In the genomic region with DNA sequence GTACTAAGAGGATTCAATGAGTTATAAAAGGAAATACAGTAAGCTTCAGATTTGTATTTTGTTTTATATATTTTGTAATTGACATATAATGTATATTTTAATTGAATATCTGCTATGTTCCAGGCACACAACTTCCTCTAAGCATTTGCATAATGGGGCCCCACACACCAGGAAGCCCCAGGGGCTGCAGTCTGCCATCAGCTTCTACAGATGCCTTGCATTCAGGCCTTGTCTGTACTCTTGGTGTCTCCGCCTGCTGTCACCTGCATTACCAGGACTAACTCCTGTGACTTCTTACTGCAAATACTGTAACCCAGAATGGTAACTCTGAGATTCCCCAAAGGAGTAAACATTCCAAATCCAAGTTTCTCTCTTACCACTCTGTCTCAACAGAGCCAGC, we compare ENCODE assay signal across 26 cellular contexts.
"Had no signal": no experiment of that assay in that cellular context is flagged by ENCODE, and none has a peak within 500 bp of the region (broad histone marks: within the 10 kb centered on the region; RNA-seq: fewer than 3 reads in every experiment).

No MANE protein-coding gene starts in this region.

- H3K36me3 ChIP-seq: brain microvascular endothelial cell, cardiac muscle cell, Peyer's patch, SJSA1 had no signal

- H3K27ac ChIP-seq: brain microvascular endothelial cell, Peyer's patch, SJSA1 had no signal

- H3K9me3 ChIP-seq: Peyer's patch, SJSA1 had no signal

- H3K4me3 ChIP-seq: cardiac muscle cell, Peyer's patch, SJSA1 had no signal

- H3K27me3 ChIP-seq: brain microvascular endothelial cell, cardiac muscle cell, Peyer's patch, SJSA1 had no signal

- DNase-seq: activated CD4-positive, alpha-beta T cell treated with anti-CD3 and anti-CD28 coated beads for 36 hours; activated CD4-positive, CD25-positive, alpha-beta regulatory T cell; activated CD8-positive, alpha-beta memory T cell treated with anti-CD3 and anti-CD28 coated beads, Interleukin-2, amount 50 U/mL, for 4 hours; activated CD8-positive, alpha-beta T cell treated with anti-CD3 and anti-CD28 coated beads for 36 hours; activated gamma-delta T cell treated with Interleukin-2 at 50 U/mL for 16 hours; activated naive CD4-positive, alpha-beta T cell treated with anti-CD3 and anti-CD28 coated beads, Interleukin-2, amount 10 ng/mL, durations not matched to agents 7 days and 5 days; activated naive CD8-positive, alpha-beta T cell treated with anti-CD3 and anti-CD28 coated beads for 36 hours; activated T-cell treated with anti-CD3 and anti-CD28 coated beads, Interleukin-2, amount 50 U/mL, for 72 hours; brain microvascular endothelial cell; KG1; NCI-H1092; NCI-H1417 treated with DMSO at 0.1 percent for 48 hours; NCI-H1694; NCI-H2029 treated with DMSO at 0.1 percent for 48 hours; NCI-H345; NCI-H510A; NCI-H526 treated with DMSO at 0.1 percent for 48 hours; NK-92 treated with Interleukin-12 subunit alpha and Interleukin-12 subunit beta, amount 100 ng/mL, for 24 hours; Peyer's patch; SHP77; T-helper 17 cell; T1000 had no signal

- H3K9me3 Mint-ChIP-seq: activated T-helper 2 cell treated with anti-CD3 and anti-CD28 coated beads, Interferon-gamma antibody, Interleukin-2, Interleukin-4, amounts not matched to agents 10 μg/mL and 5 μg/mL and 100 μg/mL, durations not matched to agents 14 hours and 24 hours and 36 hours had no signal

- H3K27me3 Mint-ChIP-seq: activated CD4-positive, alpha-beta T cell treated with anti-CD3 and anti-CD28 coated beads for 36 hours; activated CD8-positive, alpha-beta T cell treated with anti-CD3 and anti-CD28 coated beads for 36 hours; activated naive CD4-positive, alpha-beta T cell treated with anti-CD3 and anti-CD28 coated beads, Interleukin-2, amount 10 ng/mL, durations not matched to agents 7 days and 5 days; activated naive CD8-positive, alpha-beta T cell treated with anti-CD3 and anti-CD28 coated beads for 36 hours; T-helper 17 cell had no signal

- H3K27ac Mint-ChIP-seq: activated CD4-positive, alpha-beta T cell treated with anti-CD3 and anti-CD28 coated beads for 36 hours; activated CD8-positive, alpha-beta T cell treated with anti-CD3 and anti-CD28 coated beads for 36 hours; activated naive CD4-positive, alpha-beta T cell treated with anti-CD3 and anti-CD28 coated beads, Interleukin-2, amount 10 ng/mL, durations not matched to agents 7 days and 5 days; activated naive CD8-positive, alpha-beta T cell treated with anti-CD3 and anti-CD28 coated beads for 36 hours; activated T-cell treated with anti-CD3 and anti-CD28 coated beads, Interleukin-2, amount 50 U/mL, for 72 hours; activated T-helper 2 cell treated with anti-CD3 and anti-CD28 coated beads, Interferon-gamma antibody, Interleukin-2, Interleukin-4, amounts not matched to agents 10 μg/mL and 5 μg/mL and 100 μg/mL, durations not matched to agents 14 hours and 24 hours and 36 hours; T-helper 17 cell had no signal

- H3K4me1 Mint-ChIP-seq: activated naive CD4-positive, alpha-beta T cell treated with anti-CD3 and anti-CD28 coated beads, Interleukin-2, amount 10 ng/mL, durations not matched to agents 7 days and 5 days had no signal

- FAIRE-seq: TTC549 had no signal

- H3K4me1 ChIP-seq: SJSA1 had no signal

- H3K4me3 Mint-ChIP-seq: activated CD4-positive, alpha-beta T cell treated with anti-CD3 and anti-CD28 coated beads for 36 hours; activated CD8-positive, alpha-beta T cell treated with anti-CD3 and anti-CD28 coated beads for 36 hours; activated naive CD4-positive, alpha-beta T cell treated with anti-CD3 and anti-CD28 coated beads, Interleukin-2, amount 10 ng/mL, durations not matched to agents 7 days and 5 days; activated naive CD8-positive, alpha-beta T cell treated with anti-CD3 and anti-CD28 coated beads for 36 hours; activated T-cell treated with anti-CD3 and anti-CD28 coated beads, Interleukin-2, amount 50 U/mL, for 72 hours; T-helper 17 cell had no signal
